In genomic region chr17:9410285-9410684, GRCh38 we compare ENCODE assay signal across 18 cellular contexts.
A peak's percentile ranks its signal among the peaks of the same experiment; 100 is the strongest.
DNase-seq lines count a peak whose midpoint lies in the region; ATAC-seq and TF ChIP-seq lines count a peak whose summit lies in the region.
"Had no signal": no experiment of that assay in that cellular context is flagged by ENCODE, and none has a peak within 500 bp of the region (broad histone marks: within the 10 kb centered on the region; RNA-seq: fewer than 3 reads in every experiment).

No MANE protein-coding gene starts in this region.

- H3K4ac ChIP-seq in IMR-90 (ENCODE audit: low read depth, low read length), result no peak overlapping the region
- H3K4ac ChIP-seq in trophoblast cell (ENCODE audit: low read depth, low read length), result no peak overlapping the region

- no peak for TF ChIP-seq CTCF in IMR-90 (conservative IDR thresholded peaks at IDR 0.05; ENCODE audit: low read depth, low read length)

- no peak for TF ChIP-seq RAD21 in IMR-90 (IDR thresholded peaks at IDR 0.05; ENCODE audit: low read length)

- dilution Hi-C loops in IMR-90 (cut with HindIII; ENCODE audit: low sequenced_read_pairs, unreplicated experiment), result loop anchor here (25.0 kb wide), 1 partner anchor 102 kb away; no protein-coding TSS in a partner anchor

- H2AK5ac ChIP-seq in IMR-90 (ENCODE audit: low read depth, low read length), result no peak overlapping the region
- H2AK5ac ChIP-seq in trophoblast cell (ENCODE audit: low read length), result no peak overlapping the region

- H3K9me1 ChIP-seq in IMR-90 (ENCODE audit: insufficient read depth, low read length), result no peaks in the 10 kb centered on the region; the same call in 1 of the 2 replicates

- POLR2A ChIA-PET in IMR-90 (lab: Charles Lee; ENCODE audit: unreplicated experiment), result no interaction called here

- H2BK120ac ChIP-seq in IMR-90 (ENCODE audit: low read depth, low read length) (no peak overlapping the region), trophoblast cell (ENCODE audit: insufficient read depth, low read length, poor library complexity) (no peak overlapping the region)

- H3K14ac ChIP-seq in IMR-90 (replicated peaks; ENCODE audit: low read depth, low read length), result 0 out of 2 replicates have a peak overlapping the region, but pooled peaks have one; percentile 18
- H3K14ac ChIP-seq in trophoblast cell (ENCODE audit: low read length), result no peak overlapping the region

- intact Hi-C loops in IMR-90 (cut with micrococcal nuclease), result no loop called here

- H3K23ac ChIP-seq in IMR-90 (ENCODE audit: low read depth, low read length), result 0 out of 2 replicates have a peak overlapping the region, but pooled peaks have one; percentile 64
- H3K23ac ChIP-seq in trophoblast cell (ENCODE audit: low read length), result no peak overlapping the region

- peak overlapping the region; percentile 92 for H2BK12ac ChIP-seq in trophoblast cell (ENCODE audit: low read length)

- H3K79me2 ChIP-seq in trophoblast cell (ENCODE audit: control insufficient read depth, insufficient read depth, low read length, poor library complexity), result no peaks in the 10 kb centered on the region

- H3K4me2 ChIP-seq in IMR-90 (ENCODE audit: low read depth, low read length), result no peak overlapping the region
- no peak overlapping the region for H3K4me2 ChIP-seq in trophoblast cell (ENCODE audit: low read length)
- H3K4me2 ChIP-seq: BLaER1 treated with 17β-estradiol and CSF1 and Interleukin-3, amounts not matched to agents 10 nM and 100 nM had no signal

- no peaks in the 10 kb centered on the region for H3K79me1 ChIP-seq in IMR-90 (ENCODE audit: low read depth in 1 of 2, low read length in 2 of 2)
- H3K79me1 ChIP-seq in trophoblast cell (ENCODE audit: low read length), result no peaks in the 10 kb centered on the region

- H3K27me3 ChIP-seq in IMR-90 (ENCODE audit: control insufficient read depth, insufficient read depth, low read length), result no peaks in the 10 kb centered on the region
- H3K27me3 ChIP-seq in adipocyte (replicated peaks; ENCODE audit: control insufficient read depth, insufficient read depth, low read length), result no peaks in the 10 kb centered on the region
- no peaks in the 10 kb centered on the region for H3K27me3 ChIP-seq in trophoblast cell (ENCODE audit: insufficient read depth, low read length)
- H3K27me3 ChIP-seq: BLaER1 treated with 17β-estradiol and CSF1 and Interleukin-3, amounts not matched to agents 10 nM and 100 nM had no signal

- no TSS peak for BruUV-seq in IMR-90 (replicated peaks; lab: Mats Ljungman, UMichigan)

- ATAC-seq in IMR-90 (ENCODE audit: low read depth), result no peak
- ATAC-seq: CD8-positive, alpha-beta T cell; GM12878 had no signal

- H3K4me3 ChIP-seq in IMR-90 (ENCODE audit: insufficient read depth, low read depth, low read length), result no peak overlapping the region
- peak overlapping the region; percentile 51 for H3K4me3 ChIP-seq in adipocyte (ENCODE audit: low read length)
- no peak overlapping the region for H3K4me3 ChIP-seq in trophoblast cell (ENCODE audit: low read depth, low read length)
- H3K4me3 ChIP-seq: BLaER1 treated with 17β-estradiol and CSF1 and Interleukin-3, amounts not matched to agents 10 nM and 100 nM; GM12878 had no signal

- TF ChIP-seq POLR2A in IMR-90 (IDR thresholded peaks at IDR 0.05; ENCODE audit: low read depth, low read length), result no peak

- H3K9me3 ChIP-seq in IMR-90 (ENCODE audit: control insufficient read depth, insufficient read depth, low read length) (no peaks in the 10 kb centered on the region), adipocyte (ENCODE audit: control insufficient read depth, low read length) (no peaks in the 10 kb centered on the region), trophoblast cell (ENCODE audit: insufficient read depth, low read depth, low read length) (no peaks in the 10 kb centered on the region)

- H2AFZ ChIP-seq in IMR-90 (replicated peaks; ENCODE audit: low read length, poor library complexity) (no peak overlapping the region), trophoblast cell (ENCODE audit: insufficient read depth, low read length, poor library complexity) (no peak overlapping the region)

- H2BK15ac ChIP-seq in IMR-90 (ENCODE audit: low read depth, low read length), result no peak overlapping the region

- CTCF ChIA-PET in IMR-90 (lab: Yijun Ruan, JAX), result no interaction called here

- no peak for DNase-seq in IMR-90
- DNase-seq in adipocyte (ENCODE audit: low read depth), result no peak
- DNase-seq in left kidney (ENCODE audit: low read depth, low spot score), result peak; percentile 33
- peak in 1 of 2 donors; percentile 7 for DNase-seq in trophoblast cell
- DNase-seq in NCI-H446 treated with DMSO at 0.1 percent for 48 hours (lab: John Stamatoyannopoulos, UW), result no peak
- DNase-seq in SHP77 (lab: John Stamatoyannopoulos, UW), result no peak
- no peak for DNase-seq in SK-N-DZ (ENCODE audit: low spot score)
- DNase-seq in NCI-H1105 (lab: John Stamatoyannopoulos, UW), result no peak
- DNase-seq: 8988T; CD8-positive, alpha-beta T cell; DMS 273 treated with DMSO at 0.1 percent for 48 hours; DMS53; DND-41; EL; HCEC 1CT had no signal

- in situ Hi-C loops in IMR-90 (cut with MboI; ENCODE audit: low sequenced_read_pairs), result no loop called here

- H4K8ac ChIP-seq in IMR-90 (ENCODE audit: low read depth in 2 of 2, low read length in 2 of 2), result no peak overlapping the region
- H4K8ac ChIP-seq in trophoblast cell (ENCODE audit: low read depth, low read length), result no peak overlapping the region

- H3K18ac ChIP-seq in IMR-90 (ENCODE audit: low read depth, low read length) (no peak overlapping the region), trophoblast cell (ENCODE audit: low read length) (no peak overlapping the region)

- H3K36me3 ChIP-seq in IMR-90 (ENCODE audit: control insufficient read depth, insufficient read depth, low read length), result no peaks in the 10 kb centered on the region
- H3K36me3 ChIP-seq in adipocyte (ENCODE audit: control insufficient read depth, insufficient read depth, low read length, severe bottlenecking), result no peaks in the 10 kb centered on the region
- no peaks in the 10 kb centered on the region for H3K36me3 ChIP-seq in trophoblast cell (ENCODE audit: control insufficient read depth in 1 of 2, insufficient read depth in 2 of 2, low read length in 2 of 2)
- H3K36me3 ChIP-seq: BLaER1 treated with 17β-estradiol and CSF1 and Interleukin-3, amounts not matched to agents 10 nM and 100 nM had no signal

- H3K4me1 ChIP-seq in IMR-90 (ENCODE audit: control insufficient read depth, insufficient read depth, low read length), result peaks cover 2% of the 10 kb centered on the region
- H3K4me1 ChIP-seq in adipocyte (ENCODE audit: control insufficient read depth, insufficient read depth, low read length), result peaks cover 35% of the 10 kb centered on the region
- peaks cover 0 to 8% of the 10 kb centered on the region in 2 experiments for H3K4me1 ChIP-seq in trophoblast cell (ENCODE audit: control insufficient read depth in 1 of 2, insufficient read depth in 2 of 2, low read length in 2 of 2)
- H3K4me1 ChIP-seq: BLaER1 treated with 17β-estradiol and CSF1 and Interleukin-3, amounts not matched to agents 10 nM and 100 nM had no signal

- H4K20me1 ChIP-seq in IMR-90 (ENCODE audit: insufficient read depth, low read length), result no peaks in the 10 kb centered on the region
- H4K20me1 ChIP-seq: BLaER1 treated with 17β-estradiol and CSF1 and Interleukin-3, amounts not matched to agents 10 nM and 100 nM had no signal

- no peak overlapping the region for H2BK20ac ChIP-seq in IMR-90 (ENCODE audit: low read depth, low read length)

- H2BK5ac ChIP-seq in IMR-90 (ENCODE audit: low read depth, low read length, poor library complexity, severe bottlenecking), result no peak overlapping the region
- H2BK5ac ChIP-seq in trophoblast cell (ENCODE audit: low read depth, low read length, poor library complexity), result no peak overlapping the region

- H3K9ac ChIP-seq in IMR-90 (ENCODE audit: low read depth, low read length) (no peak overlapping the region), adipocyte (ENCODE audit: low read length) (no peak overlapping the region), trophoblast cell (ENCODE audit: low read length) (no peak overlapping the region)
- H3K9ac ChIP-seq: BLaER1 treated with 17β-estradiol and CSF1 and Interleukin-3, amounts not matched to agents 10 nM and 100 nM had no signal

- H3K27ac ChIP-seq in IMR-90 (ENCODE audit: insufficient read depth, low read length) (no peak overlapping the region), trophoblast cell (ENCODE audit: low read depth, low read length) (no peak overlapping the region)
- H3K27ac ChIP-seq: BLaER1 treated with 17β-estradiol and CSF1 and Interleukin-3, amounts not matched to agents 10 nM and 100 nM; HL-60 had no signal

- H4K5ac ChIP-seq in IMR-90 (ENCODE audit: low read depth, low read length), result no peak overlapping the region

- WGBS in IMR-90 (ENCODE audit: extremely low coverage in 2 of 2, insufficient read length in 1 of 2), 2 experiments, result no CpG with 5 or more reads among the region's 9 CpGs
- WGBS in trophoblast cell (ENCODE audit: extremely low coverage, insufficient coverage, insufficient read length), result no CpG with 5 or more reads among the region's 9 CpGs

- H3K56ac ChIP-seq in IMR-90 (ENCODE audit: extremely low read depth, insufficient read depth, low read length), result no peak overlapping the region

- H4K12ac ChIP-seq in trophoblast cell (ENCODE audit: low read depth, low read length), result no peak overlapping the region

- H4K91ac ChIP-seq in IMR-90 (ENCODE audit: insufficient read depth, low read depth, low read length), result no peak overlapping the region
- no peak overlapping the region for H4K91ac ChIP-seq in trophoblast cell (ENCODE audit: low read depth, low read length)

- H2AK9ac ChIP-seq in IMR-90 (replicated peaks; ENCODE audit: low read depth, low read length, poor library complexity), result no peak overlapping the region

TF ChIP-seq in IMR-90, 13 proteins besides CTCF, POLR2A, EP300 and RAD21 (continues in another document):
- TF ChIP-seq RCOR1 (IDR thresholded peaks at IDR 0.05; ENCODE audit: insufficient replicate concordance, low read length), result no peak
- TF ChIP-seq ELK1 (IDR thresholded peaks at IDR 0.05; ENCODE audit: borderline replicate concordance, low read depth, low read length), result no peak
- no peak for TF ChIP-seq MAZ (IDR thresholded peaks at IDR 0.05; ENCODE audit: borderline replicate concordance, low read depth, low read length)
- no peak for TF ChIP-seq CEBPB (IDR thresholded peaks at IDR 0.05; ENCODE audit: low read depth, low read length)
- no peak for TF ChIP-seq NFE2L2 (IDR thresholded peaks at IDR 0.05; ENCODE audit: low read depth, low read length)
- TF ChIP-seq MXI1 (IDR thresholded peaks at IDR 0.05; ENCODE audit: borderline replicate concordance, low read depth, low read length), result no peak
- no peak for TF ChIP-seq BHLHE40 (IDR thresholded peaks at IDR 0.05; ENCODE audit: low read depth, low read length)
